In the genomic region with DNA sequence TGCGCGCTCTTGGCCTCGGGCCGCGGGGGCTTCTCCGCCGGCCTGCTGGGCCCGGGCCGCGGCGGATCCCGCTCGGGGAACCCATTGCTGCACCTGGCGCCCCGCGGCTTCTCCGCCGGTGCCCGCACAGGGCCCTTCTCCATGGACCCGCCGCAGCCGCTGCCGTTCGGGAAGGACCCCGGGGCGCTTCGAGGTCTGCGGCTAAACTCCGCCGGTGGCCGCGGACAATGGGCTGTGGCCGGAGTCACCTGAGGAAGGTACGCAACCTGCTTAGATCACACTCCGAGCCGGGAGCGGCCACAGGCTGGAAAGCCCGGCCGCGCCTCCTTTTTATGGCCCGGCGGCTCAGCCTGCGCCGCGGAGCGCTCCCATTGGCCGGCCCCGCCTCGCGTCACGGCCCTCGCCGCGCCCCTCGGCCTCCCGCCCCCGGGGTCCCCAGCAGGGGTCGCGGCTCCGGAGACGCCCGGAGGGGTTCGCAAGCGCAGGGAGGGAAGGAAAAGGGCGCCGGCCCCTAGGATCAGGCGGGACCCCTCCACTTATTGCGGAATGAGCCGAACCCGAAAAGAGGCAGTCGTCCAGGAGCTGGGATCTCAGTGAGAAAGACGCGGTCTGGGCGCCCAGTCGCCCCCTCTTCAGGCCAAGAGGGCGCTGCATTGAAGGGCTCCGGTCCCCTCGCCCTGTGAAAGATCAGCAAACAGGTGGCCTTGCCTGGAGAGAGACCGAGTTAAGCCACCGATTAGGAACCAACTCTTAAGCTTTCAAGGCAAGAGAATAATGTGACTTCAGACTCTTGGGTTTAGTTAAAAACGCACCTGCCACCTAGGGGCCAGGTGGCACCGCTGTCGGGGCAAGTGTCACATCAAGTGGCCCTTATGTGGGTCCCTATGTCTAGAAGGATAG, we compare ENCODE assay signal across 1 cellular context.
TF ChIP-seq lines count a peak whose summit lies in the region.

Gene GCH1 (minus strand): TSS at position 306 of the 900 bp plus-strand sequence. CDS start 163 bp downstream, at position 143.

TF ChIP-seq in K562, 482 proteins besides CTCF, POLR2A, EP300 and RAD21 (continued from another document and continues in another):
- TF ChIP-seq CHAMP1 (IDR thresholded peaks at IDR 0.05): no peak
- no peak for TF ChIP-seq FOSL1 (tag; conservative IDR thresholded peaks at IDR 0.05)
- TF ChIP-seq SMARCA5 (IDR thresholded peaks at IDR 0.05): no peak
- TF ChIP-seq CREB1 (IDR thresholded peaks at IDR 0.05): 0 out of 2 replicates have a peak, but pooled peaks have one; percentile 38
- TF ChIP-seq CREB1 (CRISPR knock-in tag; IDR thresholded peaks at IDR 0.05): 0 out of 2 replicates have a peak, but pooled peaks have one; percentile 29
- TF ChIP-seq, protein P1, sequence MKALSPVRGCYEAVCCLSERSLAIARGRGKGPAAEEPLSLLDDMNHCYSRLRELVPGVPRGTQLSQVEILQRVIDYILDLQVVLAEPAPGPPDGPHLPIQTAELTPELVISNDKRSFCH (CRISPR knock-in tag; IDR thresholded peaks at IDR 0.05): no peak
- TF ChIP-seq, protein P1 (tag; IDR thresholded peaks at IDR 0.05): no peak
- TF ChIP-seq ARNT (IDR thresholded peaks at IDR 0.05): no peak
- no peak for TF ChIP-seq ZNF561 (CRISPR knock-in tag; conservative IDR thresholded peaks at IDR 0.05)
- TF ChIP-seq, protein P2, sequence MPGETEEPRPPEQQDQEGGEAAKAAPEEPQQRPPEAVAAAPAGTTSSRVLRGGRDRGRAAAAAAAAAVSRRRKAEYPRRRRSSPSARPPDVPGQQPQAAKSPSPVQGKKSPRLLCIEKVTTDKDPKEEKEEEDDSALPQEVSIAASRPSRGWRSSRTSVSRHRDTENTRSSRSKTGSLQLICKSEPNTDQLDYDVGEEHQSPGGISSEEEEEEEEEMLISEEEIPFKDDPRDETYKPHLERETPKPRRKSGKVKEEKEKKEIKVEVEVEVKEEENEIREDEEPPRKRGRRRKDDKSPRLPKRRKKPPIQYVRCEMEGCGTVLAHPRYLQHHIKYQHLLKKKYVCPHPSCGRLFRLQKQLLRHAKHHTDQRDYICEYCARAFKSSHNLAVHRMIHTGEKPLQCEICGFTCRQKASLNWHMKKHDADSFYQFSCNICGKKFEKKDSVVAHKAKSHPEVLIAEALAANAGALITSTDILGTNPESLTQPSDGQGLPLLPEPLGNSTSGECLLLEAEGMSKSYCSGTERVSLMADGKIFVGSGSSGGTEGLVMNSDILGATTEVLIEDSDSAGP (CRISPR knock-in tag; IDR thresholded peaks at IDR 0.05): no peak
- no peak for TF ChIP-seq HDAC6 (IDR thresholded peaks at IDR 0.05; ENCODE audit: low read depth, low read length)
- no peak for TF ChIP-seq ZNF507 (tag; conservative IDR thresholded peaks at IDR 0.05)
- no peak for TF ChIP-seq NBN (IDR thresholded peaks at IDR 0.05; ENCODE audit: low read depth)
- no peak for TF ChIP-seq ZNF12 (CRISPR knock-in tag; IDR thresholded peaks at IDR 0.05)
- TF ChIP-seq RFX5 (IDR thresholded peaks at IDR 0.05; ENCODE audit: low read depth, low read length): no peak
- no peak for TF ChIP-seq NFIC (IDR thresholded peaks at IDR 0.05)
- no peak for TF ChIP-seq MCM5 (IDR thresholded peaks at IDR 0.05; ENCODE audit: low read depth)
- no peak for TF ChIP-seq ZKSCAN1 (IDR thresholded peaks at IDR 0.05; ENCODE audit: low read depth, low read length)
- no peak for TF ChIP-seq ZNF644 (tag; IDR thresholded peaks at IDR 0.05; ENCODE audit: low read depth)
- TF ChIP-seq ARHGAP35 (IDR thresholded peaks at IDR 0.05; ENCODE audit: partially characterized antibody): no peak
- TF ChIP-seq, protein P3, sequence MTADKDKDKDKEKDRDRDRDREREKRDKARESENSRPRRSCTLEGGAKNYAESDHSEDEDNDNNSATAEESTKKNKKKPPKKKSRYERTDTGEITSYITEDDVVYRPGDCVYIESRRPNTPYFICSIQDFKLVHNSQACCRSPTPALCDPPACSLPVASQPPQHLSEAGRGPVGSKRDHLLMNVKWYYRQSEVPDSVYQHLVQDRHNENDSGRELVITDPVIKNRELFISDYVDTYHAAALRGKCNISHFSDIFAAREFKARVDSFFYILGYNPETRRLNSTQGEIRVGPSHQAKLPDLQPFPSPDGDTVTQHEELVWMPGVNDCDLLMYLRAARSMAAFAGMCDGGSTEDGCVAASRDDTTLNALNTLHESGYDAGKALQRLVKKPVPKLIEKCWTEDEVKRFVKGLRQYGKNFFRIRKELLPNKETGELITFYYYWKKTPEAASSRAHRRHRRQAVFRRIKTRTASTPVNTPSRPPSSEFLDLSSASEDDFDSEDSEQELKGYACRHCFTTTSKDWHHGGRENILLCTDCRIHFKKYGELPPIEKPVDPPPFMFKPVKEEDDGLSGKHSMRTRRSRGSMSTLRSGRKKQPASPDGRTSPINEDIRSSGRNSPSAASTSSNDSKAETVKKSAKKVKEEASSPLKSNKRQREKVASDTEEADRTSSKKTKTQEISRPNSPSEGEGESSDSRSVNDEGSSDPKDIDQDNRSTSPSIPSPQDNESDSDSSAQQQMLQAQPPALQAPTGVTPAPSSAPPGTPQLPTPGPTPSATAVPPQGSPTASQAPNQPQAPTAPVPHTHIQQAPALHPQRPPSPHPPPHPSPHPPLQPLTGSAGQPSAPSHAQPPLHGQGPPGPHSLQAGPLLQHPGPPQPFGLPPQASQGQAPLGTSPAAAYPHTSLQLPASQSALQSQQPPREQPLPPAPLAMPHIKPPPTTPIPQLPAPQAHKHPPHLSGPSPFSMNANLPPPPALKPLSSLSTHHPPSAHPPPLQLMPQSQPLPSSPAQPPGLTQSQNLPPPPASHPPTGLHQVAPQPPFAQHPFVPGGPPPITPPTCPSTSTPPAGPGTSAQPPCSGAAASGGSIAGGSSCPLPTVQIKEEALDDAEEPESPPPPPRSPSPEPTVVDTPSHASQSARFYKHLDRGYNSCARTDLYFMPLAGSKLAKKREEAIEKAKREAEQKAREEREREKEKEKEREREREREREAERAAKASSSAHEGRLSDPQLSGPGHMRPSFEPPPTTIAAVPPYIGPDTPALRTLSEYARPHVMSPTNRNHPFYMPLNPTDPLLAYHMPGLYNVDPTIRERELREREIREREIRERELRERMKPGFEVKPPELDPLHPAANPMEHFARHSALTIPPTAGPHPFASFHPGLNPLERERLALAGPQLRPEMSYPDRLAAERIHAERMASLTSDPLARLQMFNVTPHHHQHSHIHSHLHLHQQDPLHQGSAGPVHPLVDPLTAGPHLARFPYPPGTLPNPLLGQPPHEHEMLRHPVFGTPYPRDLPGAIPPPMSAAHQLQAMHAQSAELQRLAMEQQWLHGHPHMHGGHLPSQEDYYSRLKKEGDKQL (CRISPR knock-in tag; IDR thresholded peaks at IDR 0.05; ENCODE audit: borderline replicate concordance): no peak
- TF ChIP-seq THRAP3 (IDR thresholded peaks at IDR 0.05; ENCODE audit: borderline replicate concordance): no peak
- TF ChIP-seq SAFB2 (IDR thresholded peaks at IDR 0.05; ENCODE audit: borderline replicate concordance, low read depth, low read length, severe bottlenecking): no peak
- no peak for TF ChIP-seq ASH1L (IDR thresholded peaks at IDR 0.05; ENCODE audit: borderline replicate concordance, low read depth, partially characterized antibody)
- TF ChIP-seq, protein P4, sequence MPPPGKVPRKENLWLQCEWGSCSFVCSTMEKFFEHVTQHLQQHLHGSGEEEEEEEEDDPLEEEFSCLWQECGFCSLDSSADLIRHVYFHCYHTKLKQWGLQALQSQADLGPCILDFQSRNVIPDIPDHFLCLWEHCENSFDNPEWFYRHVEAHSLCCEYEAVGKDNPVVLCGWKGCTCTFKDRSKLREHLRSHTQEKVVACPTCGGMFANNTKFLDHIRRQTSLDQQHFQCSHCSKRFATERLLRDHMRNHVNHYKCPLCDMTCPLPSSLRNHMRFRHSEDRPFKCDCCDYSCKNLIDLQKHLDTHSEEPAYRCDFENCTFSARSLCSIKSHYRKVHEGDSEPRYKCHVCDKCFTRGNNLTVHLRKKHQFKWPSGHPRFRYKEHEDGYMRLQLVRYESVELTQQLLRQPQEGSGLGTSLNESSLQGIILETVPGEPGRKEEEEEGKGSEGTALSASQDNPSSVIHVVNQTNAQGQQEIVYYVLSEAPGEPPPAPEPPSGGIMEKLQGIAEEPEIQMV (tag; conservative IDR thresholded peaks at IDR 0.05; ENCODE audit: low read depth): no peak
- no peak for TF ChIP-seq ADNP (tag; IDR thresholded peaks at IDR 0.05)
- TF ChIP-seq, protein P5, sequence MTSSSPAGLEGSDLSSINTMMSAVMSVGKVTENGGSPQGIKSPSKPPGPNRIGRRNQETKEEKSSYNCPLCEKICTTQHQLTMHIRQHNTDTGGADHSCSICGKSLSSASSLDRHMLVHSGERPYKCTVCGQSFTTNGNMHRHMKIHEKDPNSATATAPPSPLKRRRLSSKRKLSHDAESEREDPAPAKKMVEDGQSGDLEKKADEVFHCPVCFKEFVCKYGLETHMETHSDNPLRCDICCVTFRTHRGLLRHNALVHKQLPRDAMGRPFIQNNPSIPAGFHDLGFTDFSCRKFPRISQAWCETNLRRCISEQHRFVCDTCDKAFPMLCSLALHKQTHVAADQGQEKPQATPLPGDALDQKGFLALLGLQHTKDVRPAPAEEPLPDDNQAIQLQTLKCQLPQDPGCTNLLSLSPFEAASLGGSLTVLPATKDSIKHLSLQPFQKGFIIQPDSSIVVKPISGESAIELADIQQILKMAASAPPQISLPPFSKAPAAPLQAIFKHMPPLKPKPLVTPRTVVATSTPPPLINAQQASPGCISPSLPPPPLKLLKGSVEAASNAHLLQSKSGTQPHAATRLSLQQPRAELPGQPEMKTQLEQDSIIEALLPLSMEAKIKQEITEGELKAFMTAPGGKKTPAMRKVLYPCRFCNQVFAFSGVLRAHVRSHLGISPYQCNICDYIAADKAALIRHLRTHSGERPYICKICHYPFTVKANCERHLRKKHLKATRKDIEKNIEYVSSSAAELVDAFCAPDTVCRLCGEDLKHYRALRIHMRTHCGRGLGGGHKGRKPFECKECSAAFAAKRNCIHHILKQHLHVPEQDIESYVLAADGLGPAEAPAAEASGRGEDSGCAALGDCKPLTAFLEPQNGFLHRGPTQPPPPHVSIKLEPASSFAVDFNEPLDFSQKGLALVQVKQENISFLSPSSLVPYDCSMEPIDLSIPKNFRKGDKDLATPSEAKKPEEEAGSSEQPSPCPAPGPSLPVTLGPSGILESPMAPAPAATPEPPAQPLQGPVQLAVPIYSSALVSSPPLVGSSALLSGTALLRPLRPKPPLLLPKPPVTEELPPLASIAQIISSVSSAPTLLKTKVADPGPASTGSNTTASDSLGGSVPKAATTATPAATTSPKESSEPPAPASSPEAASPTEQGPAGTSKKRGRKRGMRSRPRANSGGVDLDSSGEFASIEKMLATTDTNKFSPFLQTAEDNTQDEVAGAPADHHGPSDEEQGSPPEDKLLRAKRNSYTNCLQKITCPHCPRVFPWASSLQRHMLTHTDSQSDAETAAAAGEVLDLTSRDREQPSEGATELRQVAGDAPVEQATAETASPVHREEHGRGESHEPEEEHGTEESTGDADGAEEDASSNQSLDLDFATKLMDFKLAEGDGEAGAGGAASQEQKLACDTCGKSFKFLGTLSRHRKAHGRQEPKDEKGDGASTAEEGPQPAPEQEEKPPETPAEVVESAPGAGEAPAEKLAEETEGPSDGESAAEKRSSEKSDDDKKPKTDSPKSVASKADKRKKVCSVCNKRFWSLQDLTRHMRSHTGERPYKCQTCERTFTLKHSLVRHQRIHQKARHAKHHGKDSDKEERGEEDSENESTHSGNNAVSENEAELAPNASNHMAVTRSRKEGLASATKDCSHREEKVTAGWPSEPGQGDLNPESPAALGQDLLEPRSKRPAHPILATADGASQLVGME (CRISPR knock-in tag; IDR thresholded peaks at IDR 0.05): no peak
- TF ChIP-seq, protein P6, sequence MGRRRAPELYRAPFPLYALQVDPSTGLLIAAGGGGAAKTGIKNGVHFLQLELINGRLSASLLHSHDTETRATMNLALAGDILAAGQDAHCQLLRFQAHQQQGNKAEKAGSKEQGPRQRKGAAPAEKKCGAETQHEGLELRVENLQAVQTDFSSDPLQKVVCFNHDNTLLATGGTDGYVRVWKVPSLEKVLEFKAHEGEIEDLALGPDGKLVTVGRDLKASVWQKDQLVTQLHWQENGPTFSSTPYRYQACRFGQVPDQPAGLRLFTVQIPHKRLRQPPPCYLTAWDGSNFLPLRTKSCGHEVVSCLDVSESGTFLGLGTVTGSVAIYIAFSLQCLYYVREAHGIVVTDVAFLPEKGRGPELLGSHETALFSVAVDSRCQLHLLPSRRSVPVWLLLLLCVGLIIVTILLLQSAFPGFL (CRISPR knock-in tag; IDR thresholded peaks at IDR 0.05): no peak
- 0 out of 2 replicates have a peak, but pooled peaks have one; percentile 14 for TF ChIP-seq TAF7 (tag; IDR thresholded peaks at IDR 0.05)
- no peak for TF ChIP-seq PBX2 (CRISPR knock-in tag; IDR thresholded peaks at IDR 0.05; ENCODE audit: low read depth)
- no peak for TF ChIP-seq PBX2 (tag; conservative IDR thresholded peaks at IDR 0.05; ENCODE audit: low read depth)
- no peak for TF ChIP-seq ZBED1 (IDR thresholded peaks at IDR 0.05)
- TF ChIP-seq ZNF551 (CRISPR knock-in tag; IDR thresholded peaks at IDR 0.05): no peak
- TF ChIP-seq FOXJ2 (tag; IDR thresholded peaks at IDR 0.05): no peak
